ENCODE assay signal across 17 cellular contexts in genomic region chr3:193874512-193874911, GRCh38.
DNase-seq lines count a peak whose midpoint lies in the region; ATAC-seq, FAIRE-seq and TF ChIP-seq lines count a peak whose summit lies in the region.
"Had no signal": no experiment of that assay in that cellular context is flagged by ENCODE, and none has a peak within 500 bp of the region (broad histone marks: within the 10 kb centered on the region; RNA-seq: fewer than 3 reads in every experiment).

No MANE protein-coding gene starts in this region.

- TF ChIP-seq POLR2A in GM12891 (IDR thresholded peaks at IDR 0.05; ENCODE audit: low read depth, low read length) = no peak

- DNase-seq in GM12891 (ENCODE audit: insufficient read length, low spot score) (no peak), epithelial cell of prostate (ENCODE audit: low read depth, low spot score) (peak; percentile 66), T1000 (lab: John Stamatoyannopoulos, UW) (no peak)
- DNase-seq in NK-92 treated with Interleukin-12 subunit alpha and Interleukin-12 subunit beta, amount 100 ng/mL, for 24 hours (lab: John Stamatoyannopoulos, UW) = no peak
- DNase-seq: Calu3; CD4-positive, alpha-beta memory T cell; NCI-H1694 treated with DMSO at 0.1 percent for 48 hours; NCI-H2227 treated with DMSO at 0.1 percent for 48 hours; NCI-H510A treated with DMSO at 0.1 percent for 48 hours; NCI-H774; OCI-M1; SIG-M5 had no signal

- no peak for ATAC-seq in HG03159 (IDR thresholded peaks at IDR 0.05; ENCODE audit: unreplicated experiment)
- ATAC-seq: SK-N-SH treated with all-trans-retinoic acid at 6 μM for 48 hours had no signal

- H3K27ac ChIP-seq in epithelial cell of prostate (peak overlapping the region; percentile 95), skin epidermis (peak overlapping the region in 13 of 21 experiments; percentile 0 to 66 (median 32))
- H3K27ac ChIP-seq: BLaER1 had no signal

- no peak for TF ChIP-seq EP300 in Ishikawa (IDR thresholded peaks at IDR 0.05; ENCODE audit: borderline replicate concordance)

- peak; percentile 66 for FAIRE-seq in GM12891 (lab: Jason Lieb, UNC)

- no peak overlapping the region for H3K4me3 ChIP-seq in skin epidermis
- H3K4me3 ChIP-seq: BLaER1 had no signal

- TF ChIP-seq RAD21 in Ishikawa (IDR thresholded peaks at IDR 0.05; ENCODE audit: low read depth) = no peak

TF ChIP-seq in GM12891, 5 proteins besides CTCF, POLR2A, EP300 and RAD21:
- TF ChIP-seq PAX5 (IDR thresholded peaks at IDR 0.05; ENCODE audit: insufficient read depth, low read length, severe bottlenecking) (no peak), SPI1 (IDR thresholded peaks at IDR 0.05; ENCODE audit: low read depth, low read length) (no peak), TAF1 (IDR thresholded peaks at IDR 0.05; ENCODE audit: low read depth, low read length) (no peak), POU2F2 (IDR thresholded peaks at IDR 0.05; ENCODE audit: low read depth, low read length) (no peak), POLR2AphosphoS5 (IDR thresholded peaks at IDR 0.05; ENCODE audit: low read depth, low read length) (no peak)

TF ChIP-seq in Ishikawa, 13 proteins besides CTCF, POLR2A, EP300 and RAD21:
- TF ChIP-seq CEBPB (IDR thresholded peaks at IDR 0.05) = 0 out of 2 replicates have a peak, but pooled peaks have one; percentile 26
- no peak for TF ChIP-seq TEAD4 (IDR thresholded peaks at IDR 0.05)
